ENCODE assay signal across 29 cellular contexts in genomic region chr3:109607897-109608296, GRCh38.
"Had no signal": no experiment of that assay in that cellular context is flagged by ENCODE, and none has a peak within 500 bp of the region (broad histone marks: within the 10 kb centered on the region; RNA-seq: fewer than 3 reads in every experiment).

No MANE protein-coding gene starts in this region.

- DNase-seq: activated CD4-positive, alpha-beta memory T cell treated with anti-CD3 and anti-CD28 coated beads for 36 hours; activated CD4-positive, alpha-beta T cell treated with anti-CD3 and anti-CD28 coated beads for 36 hours; activated CD4-positive, alpha-beta T cell treated with anti-CD3 and anti-CD28 coated beads, Interleukin-2, amount 10 ng/mL, durations not matched to agents 24 days and 14 days; activated CD4-positive, CD25-positive, alpha-beta regulatory T cell; activated CD4-positive, CD25-positive, alpha-beta regulatory T cell treated with anti-CD3 and anti-CD28 coated beads, Interleukin-2, amount 50 U/mL, for 72 hours; activated CD8-positive, alpha-beta memory T cell treated with anti-CD3 and anti-CD28 coated beads, Interleukin-2, amount 50 U/mL, for 48 hours; activated CD8-positive, alpha-beta T cell treated with anti-CD3 and anti-CD28 coated beads, Interleukin-2, amount 10 ng/mL, durations not matched to agents 7 days and 5 days; activated gamma-delta T cell; activated naive CD4-positive, alpha-beta T cell; activated naive CD4-positive, alpha-beta T cell treated with anti-CD3 and anti-CD28 coated beads, Interleukin-2, amount 50 U/mL, for 16 hours; activated T-cell treated with anti-CD3 and anti-CD28 coated beads for 4 hours; activated T-cell treated with anti-CD3 and anti-CD28 coated beads, Interleukin-2, amount 50 U/mL, for 24 hours; activated T-cell treated with anti-CD3 and anti-CD28 coated beads, Interleukin-2, amount 50 U/mL, for 72 hours; amniotic stem cell; anterior cingulate cortex; brain microvascular endothelial cell; cortex of kidney; dermis blood vessel endothelial cell; effector CD4-positive, alpha-beta T cell; effector memory CD8-positive, alpha-beta T cell; erythroblast; foreskin keratinocyte; gastrocnemius medialis; glutamatergic neuron; heart left ventricle; T-helper 2 cell had no signal

- H3K27ac Mint-ChIP-seq: activated CD4-positive, alpha-beta memory T cell treated with anti-CD3 and anti-CD28 coated beads for 36 hours; activated CD4-positive, alpha-beta T cell treated with anti-CD3 and anti-CD28 coated beads for 36 hours; activated CD4-positive, alpha-beta T cell treated with anti-CD3 and anti-CD28 coated beads, Interleukin-2, amount 10 ng/mL, durations not matched to agents 24 days and 14 days; activated CD8-positive, alpha-beta T cell treated with anti-CD3 and anti-CD28 coated beads, Interleukin-2, amount 10 ng/mL, durations not matched to agents 7 days and 5 days; activated naive CD8-positive, alpha-beta T cell; activated T-cell treated with anti-CD3 and anti-CD28 coated beads, Interleukin-2, amount 50 U/mL, for 24 hours; activated T-cell treated with anti-CD3 and anti-CD28 coated beads, Interleukin-2, amount 50 U/mL, for 72 hours; effector memory CD8-positive, alpha-beta T cell had no signal

- H3K4me1 ChIP-seq: esophagus muscularis mucosa, foreskin keratinocyte, gastrocnemius medialis, heart left ventricle had no signal

- H3K9me3 Mint-ChIP-seq: activated CD4-positive, alpha-beta memory T cell treated with anti-CD3 and anti-CD28 coated beads for 36 hours; activated CD4-positive, alpha-beta T cell treated with anti-CD3 and anti-CD28 coated beads, Interleukin-2, amount 10 ng/mL, durations not matched to agents 24 days and 14 days; activated T-cell treated with anti-CD3 and anti-CD28 coated beads, Interleukin-2, amount 50 U/mL, for 24 hours; activated T-cell treated with anti-CD3 and anti-CD28 coated beads, Interleukin-2, amount 50 U/mL, for 72 hours; central memory CD8-positive, alpha-beta T cell; effector memory CD8-positive, alpha-beta T cell had no signal

- H3K27me3 Mint-ChIP-seq: activated CD4-positive, alpha-beta T cell treated with anti-CD3 and anti-CD28 coated beads for 36 hours; activated CD4-positive, alpha-beta T cell treated with anti-CD3 and anti-CD28 coated beads, Interleukin-2, amount 10 ng/mL, durations not matched to agents 24 days and 14 days had no signal

- H3K27me3 ChIP-seq: brain microvascular endothelial cell, esophagus muscularis mucosa, foreskin keratinocyte, gastrocnemius medialis, heart left ventricle had no signal

- H3K9me3 ChIP-seq: esophagus muscularis mucosa, gastrocnemius medialis had no signal

- H3K36me3 Mint-ChIP-seq: activated CD4-positive, alpha-beta memory T cell treated with anti-CD3 and anti-CD28 coated beads for 36 hours; activated naive CD8-positive, alpha-beta T cell had no signal

- H3K4me3 Mint-ChIP-seq: activated CD4-positive, alpha-beta memory T cell treated with anti-CD3 and anti-CD28 coated beads for 36 hours; activated CD4-positive, alpha-beta T cell treated with anti-CD3 and anti-CD28 coated beads for 36 hours; activated CD4-positive, alpha-beta T cell treated with anti-CD3 and anti-CD28 coated beads, Interleukin-2, amount 10 ng/mL, durations not matched to agents 24 days and 14 days; activated CD8-positive, alpha-beta T cell treated with anti-CD3 and anti-CD28 coated beads, Interleukin-2, amount 10 ng/mL, durations not matched to agents 7 days and 5 days; activated naive CD8-positive, alpha-beta T cell; activated T-cell treated with anti-CD3 and anti-CD28 coated beads, Interleukin-2, amount 50 U/mL, for 24 hours; activated T-cell treated with anti-CD3 and anti-CD28 coated beads, Interleukin-2, amount 50 U/mL, for 72 hours; central memory CD8-positive, alpha-beta T cell; effector memory CD8-positive, alpha-beta T cell had no signal

- H3K4me1 Mint-ChIP-seq: activated CD4-positive, alpha-beta T cell treated with anti-CD3 and anti-CD28 coated beads for 36 hours; activated CD4-positive, alpha-beta T cell treated with anti-CD3 and anti-CD28 coated beads, Interleukin-2, amount 10 ng/mL, durations not matched to agents 24 days and 14 days; central memory CD8-positive, alpha-beta T cell had no signal

- H3K27ac ChIP-seq: brain microvascular endothelial cell, esophagus muscularis mucosa, foreskin keratinocyte, gastrocnemius medialis, heart left ventricle had no signal

- H3K36me3 ChIP-seq: brain microvascular endothelial cell, esophagus muscularis mucosa, gastrocnemius medialis, heart left ventricle had no signal

- H3K4me3 ChIP-seq: esophagus muscularis mucosa, gastrocnemius medialis, heart left ventricle had no signal

- ATAC-seq: activated CD4-positive, alpha-beta T cell treated with anti-CD3 and anti-CD28 coated beads for 36 hours; activated CD8-positive, alpha-beta T cell treated with anti-CD3 and anti-CD28 coated beads, Interleukin-2, amount 10 ng/mL, durations not matched to agents 7 days and 5 days; activated T-cell treated with anti-CD3 and anti-CD28 coated beads, Interleukin-2, amount 50 U/mL, for 72 hours; effector memory CD8-positive, alpha-beta T cell; foreskin keratinocyte; gastrocnemius medialis; heart left ventricle had no signal
